1 cellular context compared by ENCODE assay signal in genomic region chr3:172076212-172076611, GRCh38.
TF ChIP-seq lines count a peak whose summit lies in the region.

No MANE protein-coding gene starts in this region.

TF ChIP-seq in K562, 482 proteins besides CTCF, POLR2A, EP300 and RAD21 (continued from another document):
- TF ChIP-seq ZBTB2 (IDR thresholded peaks at IDR 0.05) (no peak), CC2D1A (IDR thresholded peaks at IDR 0.05) (no peak), ZSCAN32 (CRISPR knock-in tag; IDR thresholded peaks at IDR 0.05) (no peak), DMBX1 (CRISPR knock-in tag; IDR thresholded peaks at IDR 0.05; ENCODE audit: borderline replicate concordance) (no peak), BHLHE40 (IDR thresholded peaks at IDR 0.05; ENCODE audit: low read length) (peak; percentile 26; the same call in 1 of the 2 replicates)
